Comparison of ENCODE assay signal across 35 cellular contexts in the genomic region with DNA sequence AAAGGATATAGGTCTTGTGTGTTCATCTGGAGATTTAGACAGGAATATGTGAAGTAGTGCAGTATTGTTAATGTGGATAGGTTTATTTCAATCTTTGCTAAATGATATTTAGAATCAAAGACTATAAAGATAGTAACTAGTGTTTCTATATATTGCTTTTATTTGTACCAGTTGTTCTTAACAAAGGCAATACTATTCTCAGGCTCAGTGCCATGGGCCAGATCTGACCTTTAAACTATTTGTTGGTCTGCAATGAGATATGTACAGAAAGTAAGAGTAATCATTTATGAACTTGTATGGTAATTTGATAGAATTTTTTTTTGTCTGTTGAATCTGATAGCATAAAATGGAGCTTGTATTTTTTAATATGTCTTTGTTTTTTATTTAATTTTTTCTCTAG.
"Had no signal": no experiment of that assay in that cellular context is flagged by ENCODE, and none has a peak within 500 bp of the region (broad histone marks: within the 10 kb centered on the region; RNA-seq: fewer than 3 reads in every experiment).

No MANE protein-coding gene starts in this region.

- DNase-seq: Karpas-422, Kasumi-1, KG1, MG63, MM.1S, MV-4-11, NCI-H1048, NCI-H1092, NCI-H1092 treated with DMSO at 0.1 percent for 48 hours, NCI-H1105, NCI-H1105 treated with DMSO at 0.1 percent for 48 hours, NCI-H1417, NCI-H1417 treated with DMSO at 0.1 percent for 48 hours, NCI-H1436, NCI-H1436 treated with DMSO at 0.1 percent for 48 hours, NCI-H146, NCI-H1694, NCI-H1694 treated with DMSO at 0.1 percent for 48 hours, NCI-H187, NCI-H187 treated with DMSO at 0.1 percent for 48 hours, NCI-H1930, NCI-H2029, NCI-H2029 treated with DMSO at 0.1 percent for 48 hours, NCI-H2081, NCI-H2081 treated with DMSO at 0.1 percent for 48 hours, NCI-H2107, NCI-H2171, NCI-H2171 treated with DMSO at 0.1 percent for 48 hours, NCI-H2227 treated with DMSO at 0.1 percent for 48 hours, NCI-H226, NCI-H345, NCI-H446, NCI-H446 treated with DMSO at 0.1 percent for 48 hours, NCI-H510A had no signal

- H3K9me3 ChIP-seq: MG63 had no signal

- H3K27me3 ChIP-seq: MG63 had no signal

- H3K27ac ChIP-seq: KMS-11 had no signal

- H3K36me3 ChIP-seq: MG63 had no signal

- H3K4me3 ChIP-seq: MG63 had no signal
